Comparison of ENCODE assay signal across 9 cellular contexts in genomic region chr1:207828046-207828445, GRCh38.
DNase-seq lines count a peak whose midpoint lies in the region; ATAC-seq and TF ChIP-seq lines count a peak whose summit lies in the region.
"Had no signal": no experiment of that assay in that cellular context is flagged by ENCODE, and none has a peak within 500 bp of the region (broad histone marks: within the 10 kb centered on the region; RNA-seq: fewer than 3 reads in every experiment).

No MANE protein-coding gene starts in this region.

- H3K9ac ChIP-seq in BLaER1 (no peak overlapping the region), OCI-LY1 (ENCODE audit: low read length) (peak overlapping the region; percentile 0; the same call in 1 of the 2 replicates)

- H3K27ac ChIP-seq in BLaER1: no peak overlapping the region
- H3K27ac ChIP-seq in OCI-LY1 (ENCODE audit: low read depth, low read length, poor library complexity, severe bottlenecking): peak overlapping the region; percentile 95
- H3K27ac ChIP-seq in osteoblast (ENCODE audit: low read depth, low read length): peak overlapping the region; percentile 17

- H3K79me2 ChIP-seq in OCI-LY1 (ENCODE audit: insufficient read depth, low read length) (0 out of 2 replicates have a peak, but pooled peaks cover 7% of the 10 kb centered on the region), osteoblast (ENCODE audit: insufficient read depth, low read length) (peaks cover 52% of the 10 kb centered on the region)

- H3K9me2 ChIP-seq in OCI-LY1 (ENCODE audit: low read depth, low read length): no peaks in the 10 kb centered on the region

- no peak overlapping the region for H3K4me3 ChIP-seq in BLaER1
- H3K4me3 ChIP-seq in OCI-LY1 (ENCODE audit: low read depth, low read length, poor library complexity, severe bottlenecking): no peak overlapping the region
- H3K4me3 ChIP-seq in osteoblast (ENCODE audit: insufficient read depth, low read length): no peak overlapping the region

- H3K27ac Mint-ChIP-seq in dendritic cell treated with granulocyte-macrophage colony-stimulating factor and Interleukin-4, amounts not matched to agents 40 ng/mL and 50 ng/mL, for 4 days: peak overlapping the region; percentile 95

- intact Hi-C loops in dendritic cell treated with granulocyte-macrophage colony-stimulating factor and Interleukin-4, amounts not matched to agents 40 ng/mL and 50 ng/mL, for 4 days (cut with micrococcal nuclease): loop anchor here (1.0 to 5.0 kb wide), 3 partner anchors 41 to 135 kb away; no protein-coding TSS in a partner anchor

- peaks cover 21% of the 10 kb centered on the region for H3K36me3 Mint-ChIP-seq in dendritic cell treated with granulocyte-macrophage colony-stimulating factor and Interleukin-4, amounts not matched to agents 40 ng/mL and 50 ng/mL, for 4 days (ENCODE audit: low read depth)

- H3F3A ChIP-seq in OCI-LY1 (ENCODE audit: insufficient read depth, low read length): no peaks in the 10 kb centered on the region

- H3K4me3 Mint-ChIP-seq in dendritic cell treated with granulocyte-macrophage colony-stimulating factor and Interleukin-4, amounts not matched to agents 40 ng/mL and 50 ng/mL, for 4 days: peak overlapping the region; percentile 30
- H3K4me3 Mint-ChIP-seq: activated T-cell treated with anti-CD3 and anti-CD28 coated beads, Interleukin-2, amount 50 U/mL, for 4 hours had no signal

- no peaks in the 10 kb centered on the region for H3K27me3 ChIP-seq in BLaER1
- no peaks in the 10 kb centered on the region for H3K27me3 ChIP-seq in OCI-LY1 (ENCODE audit: insufficient read depth, low read length)
- no peaks in the 10 kb centered on the region for H3K27me3 ChIP-seq in osteoblast (ENCODE audit: insufficient read depth, low read length)

- no peak overlapping the region for H2AFZ ChIP-seq in OCI-LY1 (ENCODE audit: low read length)
- no peak overlapping the region for H2AFZ ChIP-seq in osteoblast (ENCODE audit: low read length)

- ATAC-seq in GM18909 (IDR thresholded peaks at IDR 0.05; ENCODE audit: poor library complexity, unreplicated experiment): no peak
- ATAC-seq: activated T-cell treated with anti-CD3 and anti-CD28 coated beads, Interleukin-2, amount 50 U/mL, for 4 hours had no signal

- peaks cover 97% of the 10 kb centered on the region for H3K4me1 Mint-ChIP-seq in dendritic cell treated with granulocyte-macrophage colony-stimulating factor and Interleukin-4, amounts not matched to agents 40 ng/mL and 50 ng/mL, for 4 days (ENCODE audit: low read depth)

- no peak for DNase-seq in osteoblast (ENCODE audit: insufficient read length, low spot score, missing footprints)
- no peak for DNase-seq in stimulated activated CD4-positive, alpha-beta T cell treated with anti-CD3 and anti-CD28 coated beads, Interleukin-12 subunit alpha, Interleukin-12 subunit beta, amount 100 ng/mL, for 4 hours
- DNase-seq in cerebellar nuclear complex (lab: John Stamatoyannopoulos, UW): no peak
- no peak for DNase-seq in nucleus accumbens (lab: John Stamatoyannopoulos, UW)

- H3K27me3 Mint-ChIP-seq in dendritic cell treated with granulocyte-macrophage colony-stimulating factor and Interleukin-4, amounts not matched to agents 40 ng/mL and 50 ng/mL, for 4 days: no peaks in the 10 kb centered on the region

- H3K36me3 ChIP-seq in BLaER1 (no peaks in the 10 kb centered on the region; the same call in 1 of the 2 replicates), OCI-LY1 (ENCODE audit: insufficient read depth, low read length) (no peaks in the 10 kb centered on the region), osteoblast (ENCODE audit: insufficient read depth, low read length) (no peaks in the 10 kb centered on the region)

- H3K4me1 ChIP-seq in BLaER1: peaks cover 57% of the 10 kb centered on the region
- peaks cover 74% of the 10 kb centered on the region for H3K4me1 ChIP-seq in OCI-LY1 (ENCODE audit: insufficient read depth, low read length, severe bottlenecking)
- peaks cover 32% of the 10 kb centered on the region for H3K4me1 ChIP-seq in osteoblast (ENCODE audit: insufficient read depth, low read length)

- H3K4me2 ChIP-seq in BLaER1 (peak overlapping the region; percentile 55), OCI-LY1 (ENCODE audit: low read length) (no peak overlapping the region; the same call in 1 of the 2 replicates), osteoblast (ENCODE audit: insufficient read depth, low read length) (no peak overlapping the region)

- peaks cover 30% of the 10 kb centered on the region for H4K20me1 ChIP-seq in BLaER1
- H4K20me1 ChIP-seq in OCI-LY1 (ENCODE audit: insufficient read depth, low read length): no peaks in the 10 kb centered on the region
- no peaks in the 10 kb centered on the region for H4K20me1 ChIP-seq in osteoblast (ENCODE audit: insufficient read depth, low read length)

- no peaks in the 10 kb centered on the region for H3K9me3 Mint-ChIP-seq in dendritic cell treated with granulocyte-macrophage colony-stimulating factor and Interleukin-4, amounts not matched to agents 40 ng/mL and 50 ng/mL, for 4 days
- H3K9me3 Mint-ChIP-seq: activated T-cell treated with anti-CD3 and anti-CD28 coated beads, Interleukin-2, amount 50 U/mL, for 4 hours had no signal

- TF ChIP-seq CTCF in OCI-LY1 (IDR thresholded peaks at IDR 0.05; ENCODE audit: low read length) (no peak), osteoblast (IDR thresholded peaks at IDR 0.05; ENCODE audit: extremely low read depth, low read depth, low read length) (no peak)

- H3K9me3 ChIP-seq in BLaER1 (no peaks in the 10 kb centered on the region), OCI-LY1 (ENCODE audit: low read length) (no peaks in the 10 kb centered on the region), osteoblast (ENCODE audit: low read depth, low read length) (no peaks in the 10 kb centered on the region)
